Comparison of ENCODE assay signal across 16 cellular contexts in genomic region chr16:87002717-87003413, GRCh38.
DNase-seq lines count a peak whose midpoint lies in the region; ATAC-seq and TF ChIP-seq lines count a peak whose summit lies in the region.
"Had no signal": no experiment of that assay in that cellular context is flagged by ENCODE, and none has a peak within 500 bp of the region (broad histone marks: within the 10 kb centered on the region; RNA-seq: fewer than 3 reads in every experiment).

No MANE protein-coding gene starts in this region.

- H3K9me3 ChIP-seq in OCI-LY7 (ENCODE audit: low read length) = no peaks in the 10 kb centered on the region

- no peaks in the 10 kb centered on the region for H3K36me3 ChIP-seq in OCI-LY7 (ENCODE audit: insufficient read depth, low read length)

- H2AFZ ChIP-seq in OCI-LY7 (ENCODE audit: low read length) = no peak overlapping the region

- H3K27ac ChIP-seq in OCI-LY7 (ENCODE audit: low read depth, low read length, poor library complexity, severe bottlenecking) = no peak overlapping the region

- ATAC-seq in HG03159 (IDR thresholded peaks at IDR 0.05; ENCODE audit: unreplicated experiment) = no peak

- H3K4me3 ChIP-seq in AG10803 (ENCODE audit: low read length) (no peak overlapping the region), OCI-LY7 (ENCODE audit: low read depth, low read length, poor library complexity, severe bottlenecking) (no peak overlapping the region)

- TF ChIP-seq CTCF in AG10803 (conservative IDR thresholded peaks at IDR 0.05; ENCODE audit: low read length) (no peak), OCI-LY7 (conservative IDR thresholded peaks at IDR 0.05; ENCODE audit: low read length) (no peak)

- CTCF ChIA-PET in OCI-LY7 (lab: Charles Lee; ENCODE audit: unreplicated experiment) = no interaction called here

- DNase-seq in AG10803 (ENCODE audit: low read depth) (peak; percentile 63), M059J (ENCODE audit: low read depth) (peak; percentile 22), dedifferentiated amniotic fluid mesenchymal stem cell (ENCODE audit: extremely low spot score) (peak; percentile 58), myocyte (ENCODE audit: low read depth) (peak; percentile 96), OCI-LY7 (ENCODE audit: low spot score) (no peak), cerebellar cortex (ENCODE audit: low spot score) (no peak), foreskin melanocyte (no peak)
- DNase-seq: activated CD4-positive, alpha-beta T cell treated with anti-CD3 and anti-CD28 coated beads for 48 hours; activated naive CD4-positive, alpha-beta T cell treated with anti-CD3 and anti-CD28 coated beads, Interleukin-2, amount 50 U/mL, for 16 hours; Calu3; H7; NCI-H1092 treated with DMSO at 0.1 percent for 48 hours; NCI-H2171; stimulated activated CD4-positive, alpha-beta T cell treated with anti-CD3 and anti-CD28 coated beads, Interleukin-12 subunit alpha, Interleukin-12 subunit beta, amount 100 ng/mL, for 4 hours; T1000 had no signal

- intact Hi-C loops in OCI-LY7 (cut with micrococcal nuclease; ENCODE audit: unreplicated experiment) = no loop called here

- POLR2A ChIA-PET in OCI-LY7 (lab: Charles Lee) = no interaction called here

- no peaks in the 10 kb centered on the region for H4K20me1 ChIP-seq in OCI-LY7 (ENCODE audit: insufficient read depth, low read length)

- BruUV-seq in OCI-LY7 (replicated peaks; lab: Mats Ljungman, UMichigan) = no TSS peak

- H3K79me2 ChIP-seq in OCI-LY7 (ENCODE audit: insufficient read depth, low read depth, low read length) = no peaks in the 10 kb centered on the region

- H3K4me2 ChIP-seq in OCI-LY7 (ENCODE audit: low read length) = no peak overlapping the region

- no peaks in the 10 kb centered on the region for H3K9me2 ChIP-seq in OCI-LY7 (ENCODE audit: insufficient read depth, low read length)

- H3K4me1 ChIP-seq in OCI-LY7 (ENCODE audit: insufficient read depth, low read length, poor library complexity, severe bottlenecking) = no peaks in the 10 kb centered on the region

Comparison
In these comparisons a context has a peak if more than half of its experiments do, and no peak if none do; other contexts are left out.
1. DNase-seq: peak in AG10803 (single experiment), M059J (single experiment), dedifferentiated amniotic fluid mesenchymal stem cell (single experiment) and myocyte (single experiment); none in OCI-LY7 (single experiment), cerebellar cortex (single experiment) and foreskin melanocyte (single experiment).